In genomic region chr1:110992329-110992728, GRCh38 we compare ENCODE assay signal across 8 cellular contexts. TPM values are rescaled to one million over a fixed set of nuclear protein-coding genes. Genes with fewer than 3 reads are reported as not detected.
DNase-seq lines count a peak whose midpoint lies in the region; ATAC-seq, FAIRE-seq and TF ChIP-seq lines count a peak whose summit lies in the region.
"Not testable (repeated sequence)": the region's sequence is repeated elsewhere in the genome, so short reads cannot be mapped to it uniquely, and the experiment has no call there.

No MANE protein-coding gene starts in this region.

- H3K56ac ChIP-seq in mesendoderm (ENCODE audit: low read length), result not testable (repeated sequence)

- peak; percentile 95 for FAIRE-seq in A204.1 (lab: Jason Lieb, UNC)

- H3K27ac ChIP-seq in HL-60 (replicated peaks); PC-3 (ENCODE audit: low read length); mesendoderm (ENCODE audit: low read depth, low read length): not testable (repeated sequence)

- H3K4me3 Mint-ChIP-seq in activated CD8-positive, alpha-beta T cell treated with anti-CD3 and anti-CD28 coated beads for 36 hours, result not testable (repeated sequence)

- not testable (repeated sequence) for H3K23ac ChIP-seq in mesendoderm (ENCODE audit: low read length)

- not testable (repeated sequence) for H3K9me3 ChIP-seq in PC-3 (ENCODE audit: low read length)

- CTCF ChIA-PET in PC-3 (lab: Charles Lee), result interaction anchor here (0.9 to 1.0 kb wide), 2 partner anchors 38 to 210 kb away, joined by 3 read pairs; no protein-coding TSS in a partner anchor
- CTCF ChIA-PET in activated CD8-positive, alpha-beta T cell treated with anti-CD3 and anti-CD28 coated beads for 36 hours (lab: Charles Lee), result interaction anchor here (0.7 to 4.1 kb wide), 27 partner anchors 10 to 472 kb away, joined by 3 to 27 read pairs (median 4); no protein-coding TSS in a partner anchor

- not testable (repeated sequence) for H3K9me3 Mint-ChIP-seq in activated CD8-positive, alpha-beta T cell treated with anti-CD3 and anti-CD28 coated beads for 36 hours

- H3K18ac ChIP-seq in mesendoderm (ENCODE audit: low read length), result not testable (repeated sequence)

- intact Hi-C loops in PC-3 (cut with micrococcal nuclease), result loop anchor here (1.0 to 5.0 kb wide), 2 partner anchors 209 to 360 kb away; no protein-coding TSS in a partner anchor
- intact Hi-C loops in activated CD8-positive, alpha-beta T cell treated with anti-CD3 and anti-CD28 coated beads for 36 hours (cut with micrococcal nuclease), result loop anchor here (5.0 kb wide), 1 partner anchor 210 kb away; no protein-coding TSS in a partner anchor

- H3K27ac Mint-ChIP-seq in activated CD8-positive, alpha-beta T cell treated with anti-CD3 and anti-CD28 coated beads for 36 hours, result not testable (repeated sequence)

- H3F3A ChIP-seq in PC-3 (ENCODE audit: low read length, unreplicated experiment), result not testable (repeated sequence)

- not testable (repeated sequence) for H3K4me1 ChIP-seq in PC-3 (ENCODE audit: insufficient read depth, low read length); mesendoderm (ENCODE audit: control insufficient read depth, low read depth, low read length)

- DNase-seq in EH (ENCODE audit: low read depth) (peak; percentile 38), HL-60 (ENCODE audit: low read depth in 1 of 2, low spot score in 1 of 2) (peak in 1 of 2 experiments; percentile 7), NCI-H1694 (lab: John Stamatoyannopoulos, UW) (peak; percentile 40), PC-3 (peak; percentile 60), fibroblast of mammary gland (ENCODE audit: low read depth) (peak; percentile 21), mesendoderm (peak; percentile 24)
- not testable (repeated sequence) for DNase-seq in activated CD8-positive, alpha-beta T cell treated with anti-CD3 and anti-CD28 coated beads for 36 hours

- H3K9me2 ChIP-seq in PC-3 (replicated peaks; ENCODE audit: low read length), result not testable (repeated sequence)

- not testable (repeated sequence) for H3K79me1 ChIP-seq in mesendoderm (ENCODE audit: low read length)

- not testable (repeated sequence) for H3K36me3 ChIP-seq in PC-3 (ENCODE audit: low read depth, low read length); mesendoderm (ENCODE audit: control insufficient read depth, insufficient read depth, low read length)

- not testable (repeated sequence) for H4K20me1 ChIP-seq in PC-3 (ENCODE audit: low read length)

- no CpG with 5 or more reads among the region's 2 CpGs for WGBS in mesendoderm (ENCODE audit: extremely low coverage, insufficient coverage, low lambda C conversion rate)

- H3K27me3 ChIP-seq in HL-60 (ENCODE audit: insufficient read depth, poor library complexity, severe bottlenecking); mesendoderm (ENCODE audit: insufficient read depth, low read length, poor library complexity): not testable (repeated sequence)
- peaks cover 37% of the 10 kb centered on the region for H3K27me3 ChIP-seq in PC-3 (ENCODE audit: low read length)

- not testable (repeated sequence) for H2AK5ac ChIP-seq in mesendoderm (ENCODE audit: low read length)

- H3K79me2 ChIP-seq in PC-3 (ENCODE audit: low read length); mesendoderm (ENCODE audit: control insufficient read depth, insufficient read depth, low read length): not testable (repeated sequence)

- TF ChIP-seq CTCF in HL-60 (IDR thresholded peaks at IDR 0.05; ENCODE audit: insufficient read depth, low read length) (peak; percentile 3), PC-3 (conservative IDR thresholded peaks at IDR 0.05; ENCODE audit: low read depth, low read length) (peak; percentile 52), fibroblast of mammary gland (conservative IDR thresholded peaks at IDR 0.05; ENCODE audit: control insufficient read depth, insufficient read depth, low read depth, low read length) (peak; percentile 7)
- peak; percentile 66 for TF ChIP-seq CTCF in activated CD8-positive, alpha-beta T cell treated with anti-CD3 and anti-CD28 coated beads for 36 hours (IDR thresholded peaks at IDR 0.05)

- BruUV-seq in PC-3 (replicated peaks; lab: Mats Ljungman, UMichigan), result not testable (repeated sequence)

- H4K5ac ChIP-seq in mesendoderm (ENCODE audit: low read length), result not testable (repeated sequence)

- ATAC-seq in PC-3, result peak; percentile 58
- ATAC-seq in activated CD8-positive, alpha-beta T cell treated with anti-CD3 and anti-CD28 coated beads for 36 hours, result peak; percentile 45

- H3K4me2 ChIP-seq in PC-3 (ENCODE audit: low read length); mesendoderm (ENCODE audit: low read length): not testable (repeated sequence)

- H3K36me3 Mint-ChIP-seq in activated CD8-positive, alpha-beta T cell treated with anti-CD3 and anti-CD28 coated beads for 36 hours (ENCODE audit: low read depth), result not testable (repeated sequence)

- POLR2A ChIA-PET in PC-3 (lab: Charles Lee; ENCODE audit: unreplicated experiment); activated CD8-positive, alpha-beta T cell treated with anti-CD3 and anti-CD28 coated beads for 36 hours (lab: Charles Lee): not testable (repeated sequence)

- H3K4me1 Mint-ChIP-seq in activated CD8-positive, alpha-beta T cell treated with anti-CD3 and anti-CD28 coated beads for 36 hours (ENCODE audit: low read depth), result not testable (repeated sequence)

- H2BK5ac ChIP-seq in mesendoderm (ENCODE audit: low read length), result not testable (repeated sequence)

- H3K4ac ChIP-seq in mesendoderm (ENCODE audit: low read depth, low read length), result not testable (repeated sequence)

- H2BK15ac ChIP-seq in mesendoderm (replicated peaks; ENCODE audit: low read depth), result not testable (repeated sequence)

- H4K8ac ChIP-seq in mesendoderm (ENCODE audit: low read depth, low read length), result not testable (repeated sequence)

- not testable (repeated sequence) for H2BK120ac ChIP-seq in mesendoderm (ENCODE audit: low read depth, low read length)

- not testable (repeated sequence) for H3K4me3 ChIP-seq in HL-60 (replicated peaks; ENCODE audit: insufficient read depth, low read length); PC-3 (ENCODE audit: low read length); fibroblast of mammary gland (ENCODE audit: control insufficient read depth, low read depth, low read length); mesendoderm (ENCODE audit: low read length)

- not testable (repeated sequence) for H3K27me3 Mint-ChIP-seq in activated CD8-positive, alpha-beta T cell treated with anti-CD3 and anti-CD28 coated beads for 36 hours

- H3K9ac ChIP-seq in PC-3 (ENCODE audit: low read length); mesendoderm (ENCODE audit: low read length): not testable (repeated sequence)

- not testable (repeated sequence) for H2AFZ ChIP-seq in PC-3 (ENCODE audit: low read length)

RNA-seq across cellular contexts. Expression of gene LRIF1, which starts 28.6 kb away (rescaled TPM):
- total RNA-seq in PC-3 (2014; rRNA removed), result 12.6 and 18.1 TPM in 2 replicates
- 10 to 100 TPM; 16.0 to 16.1 TPM for total RNA-seq in activated CD8-positive, alpha-beta T cell treated with anti-CD3 and anti-CD28 coated beads for 36 hours
- 11.7 TPM for polyA plus RNA-seq in mesendoderm (2013, experiment 1 of 2)
- 11.6 TPM for polyA plus RNA-seq in mesendoderm (2013, experiment 2 of 2)

Comparison
In these comparisons a context has a peak if more than half of its experiments do, and no peak if none do; other contexts are left out.
1. CTCF ChIP-seq: peak in every context shown above with its lines; median percentile 66 in activated CD8-positive, alpha-beta T cell treated with anti-CD3 and anti-CD28 coated beads for 36 hours; 52 in PC-3; 7 in fibroblast of mammary gland; 3 in HL-60.